In the genomic region with DNA sequence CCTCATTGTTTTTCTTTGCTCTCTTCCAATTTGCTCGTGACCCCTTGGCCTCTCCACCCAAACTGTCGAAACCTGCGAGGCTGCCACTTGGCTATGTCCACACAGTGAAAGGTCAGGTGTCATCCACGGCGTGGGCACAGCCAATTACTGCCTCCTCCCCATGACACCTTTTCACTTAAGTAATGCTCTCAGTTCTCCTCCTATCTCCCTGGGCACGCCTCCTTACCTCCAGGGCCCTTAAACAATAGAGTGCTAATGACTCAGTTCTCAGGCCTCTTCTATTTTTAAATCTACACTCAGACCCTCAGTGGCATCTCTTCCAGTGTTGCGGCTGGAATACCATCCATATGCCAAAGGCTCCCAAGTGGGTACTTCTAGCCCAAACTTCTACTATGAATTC, we compare ENCODE assay signal across 1 cellular context.
TF ChIP-seq lines count a peak whose summit lies in the region.

No MANE protein-coding gene starts in this region.

TF ChIP-seq in H1, 55 proteins besides CTCF, POLR2A, EP300 and RAD21 (continued from another document):
- TF ChIP-seq SP2 (IDR thresholded peaks at IDR 0.05; ENCODE audit: low read length) (no peak), SIX5 (IDR thresholded peaks at IDR 0.05; ENCODE audit: low read depth, low read length) (no peak), NRF1 (IDR thresholded peaks at IDR 0.05; ENCODE audit: low read depth, low read length) (no peak), JUN (IDR thresholded peaks at IDR 0.05; ENCODE audit: low read depth, low read length) (no peak), YY1 (IDR thresholded peaks at IDR 0.05; ENCODE audit: low read depth, low read length) (no peak), CHD1 (IDR thresholded peaks at IDR 0.05; ENCODE audit: low read depth, low read length) (no peak), SRF (IDR thresholded peaks at IDR 0.05; ENCODE audit: low read depth, low read length) (no peak), ASH2L (IDR thresholded peaks at IDR 0.05; ENCODE audit: low read length) (no peak), BACH1 (IDR thresholded peaks at IDR 0.05; ENCODE audit: low read length) (no peak)
- TF ChIP-seq, protein P1, sequence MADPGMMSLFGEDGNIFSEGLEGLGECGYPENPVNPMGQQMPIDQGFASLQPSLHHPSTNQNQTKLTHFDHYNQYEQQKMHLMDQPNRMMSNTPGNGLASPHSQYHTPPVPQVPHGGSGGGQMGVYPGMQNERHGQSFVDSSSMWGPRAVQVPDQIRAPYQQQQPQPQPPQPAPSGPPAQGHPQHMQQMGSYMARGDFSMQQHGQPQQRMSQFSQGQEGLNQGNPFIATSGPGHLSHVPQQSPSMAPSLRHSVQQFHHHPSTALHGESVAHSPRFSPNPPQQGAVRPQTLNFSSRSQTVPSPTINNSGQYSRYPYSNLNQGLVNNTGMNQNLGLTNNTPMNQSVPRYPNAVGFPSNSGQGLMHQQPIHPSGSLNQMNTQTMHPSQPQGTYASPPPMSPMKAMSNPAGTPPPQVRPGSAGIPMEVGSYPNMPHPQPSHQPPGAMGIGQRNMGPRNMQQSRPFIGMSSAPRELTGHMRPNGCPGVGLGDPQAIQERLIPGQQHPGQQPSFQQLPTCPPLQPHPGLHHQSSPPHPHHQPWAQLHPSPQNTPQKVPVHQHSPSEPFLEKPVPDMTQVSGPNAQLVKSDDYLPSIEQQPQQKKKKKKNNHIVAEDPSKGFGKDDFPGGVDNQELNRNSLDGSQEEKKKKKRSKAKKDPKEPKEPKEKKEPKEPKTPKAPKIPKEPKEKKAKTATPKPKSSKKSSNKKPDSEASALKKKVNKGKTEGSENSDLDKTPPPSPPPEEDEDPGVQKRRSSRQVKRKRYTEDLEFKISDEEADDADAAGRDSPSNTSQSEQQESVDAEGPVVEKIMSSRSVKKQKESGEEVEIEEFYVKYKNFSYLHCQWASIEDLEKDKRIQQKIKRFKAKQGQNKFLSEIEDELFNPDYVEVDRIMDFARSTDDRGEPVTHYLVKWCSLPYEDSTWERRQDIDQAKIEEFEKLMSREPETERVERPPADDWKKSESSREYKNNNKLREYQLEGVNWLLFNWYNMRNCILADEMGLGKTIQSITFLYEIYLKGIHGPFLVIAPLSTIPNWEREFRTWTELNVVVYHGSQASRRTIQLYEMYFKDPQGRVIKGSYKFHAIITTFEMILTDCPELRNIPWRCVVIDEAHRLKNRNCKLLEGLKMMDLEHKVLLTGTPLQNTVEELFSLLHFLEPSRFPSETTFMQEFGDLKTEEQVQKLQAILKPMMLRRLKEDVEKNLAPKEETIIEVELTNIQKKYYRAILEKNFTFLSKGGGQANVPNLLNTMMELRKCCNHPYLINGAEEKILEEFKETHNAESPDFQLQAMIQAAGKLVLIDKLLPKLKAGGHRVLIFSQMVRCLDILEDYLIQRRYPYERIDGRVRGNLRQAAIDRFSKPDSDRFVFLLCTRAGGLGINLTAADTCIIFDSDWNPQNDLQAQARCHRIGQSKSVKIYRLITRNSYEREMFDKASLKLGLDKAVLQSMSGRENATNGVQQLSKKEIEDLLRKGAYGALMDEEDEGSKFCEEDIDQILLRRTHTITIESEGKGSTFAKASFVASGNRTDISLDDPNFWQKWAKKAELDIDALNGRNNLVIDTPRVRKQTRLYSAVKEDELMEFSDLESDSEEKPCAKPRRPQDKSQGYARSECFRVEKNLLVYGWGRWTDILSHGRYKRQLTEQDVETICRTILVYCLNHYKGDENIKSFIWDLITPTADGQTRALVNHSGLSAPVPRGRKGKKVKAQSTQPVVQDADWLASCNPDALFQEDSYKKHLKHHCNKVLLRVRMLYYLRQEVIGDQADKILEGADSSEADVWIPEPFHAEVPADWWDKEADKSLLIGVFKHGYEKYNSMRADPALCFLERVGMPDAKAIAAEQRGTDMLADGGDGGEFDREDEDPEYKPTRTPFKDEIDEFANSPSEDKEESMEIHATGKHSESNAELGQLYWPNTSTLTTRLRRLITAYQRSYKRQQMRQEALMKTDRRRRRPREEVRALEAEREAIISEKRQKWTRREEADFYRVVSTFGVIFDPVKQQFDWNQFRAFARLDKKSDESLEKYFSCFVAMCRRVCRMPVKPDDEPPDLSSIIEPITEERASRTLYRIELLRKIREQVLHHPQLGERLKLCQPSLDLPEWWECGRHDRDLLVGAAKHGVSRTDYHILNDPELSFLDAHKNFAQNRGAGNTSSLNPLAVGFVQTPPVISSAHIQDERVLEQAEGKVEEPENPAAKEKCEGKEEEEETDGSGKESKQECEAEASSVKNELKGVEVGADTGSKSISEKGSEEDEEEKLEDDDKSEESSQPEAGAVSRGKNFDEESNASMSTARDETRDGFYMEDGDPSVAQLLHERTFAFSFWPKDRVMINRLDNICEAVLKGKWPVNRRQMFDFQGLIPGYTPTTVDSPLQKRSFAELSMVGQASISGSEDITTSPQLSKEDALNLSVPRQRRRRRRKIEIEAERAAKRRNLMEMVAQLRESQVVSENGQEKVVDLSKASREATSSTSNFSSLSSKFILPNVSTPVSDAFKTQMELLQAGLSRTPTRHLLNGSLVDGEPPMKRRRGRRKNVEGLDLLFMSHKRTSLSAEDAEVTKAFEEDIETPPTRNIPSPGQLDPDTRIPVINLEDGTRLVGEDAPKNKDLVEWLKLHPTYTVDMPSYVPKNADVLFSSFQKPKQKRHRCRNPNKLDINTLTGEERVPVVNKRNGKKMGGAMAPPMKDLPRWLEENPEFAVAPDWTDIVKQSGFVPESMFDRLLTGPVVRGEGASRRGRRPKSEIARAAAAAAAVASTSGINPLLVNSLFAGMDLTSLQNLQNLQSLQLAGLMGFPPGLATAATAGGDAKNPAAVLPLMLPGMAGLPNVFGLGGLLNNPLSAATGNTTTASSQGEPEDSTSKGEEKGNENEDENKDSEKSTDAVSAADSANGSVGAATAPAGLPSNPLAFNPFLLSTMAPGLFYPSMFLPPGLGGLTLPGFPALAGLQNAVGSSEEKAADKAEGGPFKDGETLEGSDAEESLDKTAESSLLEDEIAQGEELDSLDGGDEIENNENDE (IDR thresholded peaks at IDR 0.05; ENCODE audit: insufficient replicate concordance, low read length), result no peak
